In genomic region chr2:96819876-96820511, GRCh38 we compare ENCODE assay signal across 1 cellular context.
TF ChIP-seq lines count a peak whose summit lies in the region.

No MANE protein-coding gene starts in this region.

TF ChIP-seq in H1, 55 proteins besides CTCF, POLR2A, EP300 and RAD21:
- TF ChIP-seq CREB1 (IDR thresholded peaks at IDR 0.05) (no peak), SP2 (IDR thresholded peaks at IDR 0.05; ENCODE audit: low read length) (no peak), EZH2 (IDR thresholded peaks at IDR 0.05; ENCODE audit: low read depth, low read length, severe bottlenecking) (no peak), TCF12 (IDR thresholded peaks at IDR 0.05; ENCODE audit: low read depth, low read length) (no peak), TEAD4 (IDR thresholded peaks at IDR 0.05; ENCODE audit: low read depth, low read length) (no peak), JUN (IDR thresholded peaks at IDR 0.05; ENCODE audit: low read depth, low read length) (no peak)
